Comparison of ENCODE assay signal across 20 cellular contexts in the genomic region with DNA sequence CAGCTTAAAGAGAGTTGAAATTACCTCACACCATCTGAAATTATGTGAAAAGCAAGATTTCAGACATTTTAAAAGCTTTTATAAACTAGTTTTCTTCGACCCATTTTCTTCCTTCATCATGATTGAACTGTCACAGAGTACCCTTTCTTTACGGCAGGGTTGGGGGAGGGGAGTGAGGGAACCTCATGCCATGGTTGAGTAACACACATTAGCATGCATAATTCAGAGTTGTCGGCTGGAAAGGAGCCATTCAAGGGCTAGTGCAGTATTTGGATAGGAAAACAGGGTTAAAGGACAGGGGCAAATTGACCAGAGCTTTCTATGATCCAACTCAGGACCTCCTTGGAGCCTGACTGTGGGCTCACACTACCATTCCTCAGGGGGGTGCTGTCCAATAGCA. TPM values are rescaled to one million over a fixed set of nuclear protein-coding genes. Genes with fewer than 3 reads are reported as not detected.
DNase-seq lines count a peak whose midpoint lies in the region; ATAC-seq lines count a peak whose summit lies in the region.
"Had no signal": no experiment of that assay in that cellular context is flagged by ENCODE, and none has a peak within 500 bp of the region (broad histone marks: within the 10 kb centered on the region; RNA-seq: fewer than 3 reads in every experiment).

No MANE protein-coding gene starts in this region.

- peak overlapping the region; percentile 24 for H2AFZ ChIP-seq in neuronal stem cell (ENCODE audit: low read length)
- H2AFZ ChIP-seq: PC-9 had no signal

- no peak overlapping the region for H3K18ac ChIP-seq in neuronal stem cell (ENCODE audit: low read length)

- H3K4me1 ChIP-seq in neuronal stem cell (ENCODE audit: control insufficient read depth in 2 of 2, insufficient read depth in 1 of 2, low read depth in 1 of 2, low read length in 2 of 2), result peaks cover 2% of the 10 kb centered on the region in 2 donors

- DNase-seq in DMS 273 (lab: John Stamatoyannopoulos, UW; ENCODE audit: unreplicated experiment) (peak; percentile 38), DMS 273 treated with DMSO at 0.1 percent for 48 hours (lab: John Stamatoyannopoulos, UW) (no peak), NCI-H69 (lab: John Stamatoyannopoulos, UW) (peak; percentile 6), kidney tubule cell (ENCODE audit: low spot score) (peak; percentile 9), neuronal stem cell (ENCODE audit: low spot score) (no peak), NK-92 (lab: John Stamatoyannopoulos, UW; ENCODE audit: unreplicated experiment) (no peak)
- no peak for DNase-seq in activated CD4-positive, alpha-beta T cell treated with anti-CD3 and anti-CD28 coated beads, Interleukin-2, amount 50 U/mL, for 4 hours
- DNase-seq: GF-D8, GOT3, Kasumi-1, MM.1S, NCI-H1092 treated with DMSO at 0.1 percent for 48 hours, NCI-H146, NCI-H2029 treated with DMSO at 0.1 percent for 48 hours, NCI-H82, PC-9, SJCRH30 had no signal

- no CpG with 5 or more reads among the region's 3 CpGs for WGBS in neuronal stem cell (ENCODE audit: extremely low coverage in 2 of 2, insufficient read length in 2 of 2, insufficient replicate concordance in 1 of 2), 2 donors

- H3K4ac ChIP-seq in neuronal stem cell (ENCODE audit: low read length), result no peak overlapping the region

- no peak overlapping the region for H4K91ac ChIP-seq in neuronal stem cell (ENCODE audit: low read depth, low read length, poor library complexity)

- H3K23ac ChIP-seq in neuronal stem cell (ENCODE audit: low read depth, low read length, poor library complexity), result no peak overlapping the region

- no peaks in the 10 kb centered on the region for H3K9me3 ChIP-seq in neuronal stem cell (replicated peaks in 1 of 2; ENCODE audit: control insufficient read depth in 2 of 2, insufficient read depth in 1 of 2, low read depth in 1 of 2, low read length in 2 of 2)
- H3K9me3 ChIP-seq: SJCRH30 had no signal

- no peaks in the 10 kb centered on the region for H3K79me1 ChIP-seq in neuronal stem cell (ENCODE audit: low read depth, low read length)

- no peak overlapping the region for H2BK12ac ChIP-seq in neuronal stem cell (ENCODE audit: low read length)

- no peak overlapping the region for H2BK5ac ChIP-seq in neuronal stem cell (ENCODE audit: low read length)

- no peaks in the 10 kb centered on the region for H3K27me3 ChIP-seq in neuronal stem cell (ENCODE audit: control insufficient read depth in 3 of 3, insufficient read depth in 3 of 3, low read depth in 1 of 3, low read length in 3 of 3)
- H3K27me3 ChIP-seq: SJCRH30 had no signal

- H3K14ac ChIP-seq in neuronal stem cell (ENCODE audit: low read length), result no peak overlapping the region

- no peak overlapping the region for H3K4me3 ChIP-seq in neuronal stem cell (ENCODE audit: low read length in 2 of 2)
- H3K4me3 ChIP-seq: PC-9, SJCRH30 had no signal

- no peak overlapping the region for H3K27ac ChIP-seq in neuronal stem cell (replicated peaks; ENCODE audit: low read length)
- H3K27ac ChIP-seq: 22Rv1, PC-9, SJCRH30 had no signal

- no peak overlapping the region for H3K4me2 ChIP-seq in neuronal stem cell (ENCODE audit: insufficient read depth, low read length, poor library complexity, severe bottlenecking)
- H3K4me2 ChIP-seq: PC-9 had no signal

- H2AK5ac ChIP-seq in neuronal stem cell (ENCODE audit: low read depth, low read length), result no peak overlapping the region

- no peaks in the 10 kb centered on the region for H3K36me3 ChIP-seq in neuronal stem cell (replicated peaks in 1 of 2; ENCODE audit: control insufficient read depth in 2 of 2, insufficient read depth in 2 of 2, low read length in 2 of 2)
- H3K36me3 ChIP-seq: SJCRH30 had no signal

- no peak overlapping the region for H2BK15ac ChIP-seq in neuronal stem cell (ENCODE audit: low read length)

- no peak overlapping the region for H3K9ac ChIP-seq in neuronal stem cell (ENCODE audit: low read depth, low read length, poor library complexity)

- ATAC-seq in GM19455 (IDR thresholded peaks at IDR 0.05; ENCODE audit: unreplicated experiment), result no peak

- H4K8ac ChIP-seq in neuronal stem cell (ENCODE audit: low read depth, low read length), result no peak overlapping the region

- no peak overlapping the region for H2BK120ac ChIP-seq in neuronal stem cell (ENCODE audit: low read depth, low read length)

RNA-seq across cellular contexts. Expression of a gene that starts 46.1 kb away (rescaled TPM):
- polyA plus RNA-seq in neuronal stem cell (2013, experiment 1 of 2), result 3.0 TPM
- 5.4 TPM for polyA plus RNA-seq in neuronal stem cell (2013, experiment 2 of 2)
- polyA plus RNA-seq: CD14-positive monocyte had no signal

Comparison
In these comparisons a context has a peak if more than half of its experiments do, and no peak if none do; other contexts are left out.
1. DNase-seq: peak in DMS 273 (single experiment), NCI-H69 (single experiment) and kidney tubule cell (single experiment); none in DMS 273 treated with DMSO at 0.1 percent for 48 hours (single experiment), neuronal stem cell (single experiment), activated CD4-positive, alpha-beta T cell treated with anti-CD3 and anti-CD28 coated beads, Interleukin-2, amount 50 U/mL, for 4 hours (0 of 2) and NK-92 (single experiment).